ENCODE assay signal across 1 cellular context in the genomic region with DNA sequence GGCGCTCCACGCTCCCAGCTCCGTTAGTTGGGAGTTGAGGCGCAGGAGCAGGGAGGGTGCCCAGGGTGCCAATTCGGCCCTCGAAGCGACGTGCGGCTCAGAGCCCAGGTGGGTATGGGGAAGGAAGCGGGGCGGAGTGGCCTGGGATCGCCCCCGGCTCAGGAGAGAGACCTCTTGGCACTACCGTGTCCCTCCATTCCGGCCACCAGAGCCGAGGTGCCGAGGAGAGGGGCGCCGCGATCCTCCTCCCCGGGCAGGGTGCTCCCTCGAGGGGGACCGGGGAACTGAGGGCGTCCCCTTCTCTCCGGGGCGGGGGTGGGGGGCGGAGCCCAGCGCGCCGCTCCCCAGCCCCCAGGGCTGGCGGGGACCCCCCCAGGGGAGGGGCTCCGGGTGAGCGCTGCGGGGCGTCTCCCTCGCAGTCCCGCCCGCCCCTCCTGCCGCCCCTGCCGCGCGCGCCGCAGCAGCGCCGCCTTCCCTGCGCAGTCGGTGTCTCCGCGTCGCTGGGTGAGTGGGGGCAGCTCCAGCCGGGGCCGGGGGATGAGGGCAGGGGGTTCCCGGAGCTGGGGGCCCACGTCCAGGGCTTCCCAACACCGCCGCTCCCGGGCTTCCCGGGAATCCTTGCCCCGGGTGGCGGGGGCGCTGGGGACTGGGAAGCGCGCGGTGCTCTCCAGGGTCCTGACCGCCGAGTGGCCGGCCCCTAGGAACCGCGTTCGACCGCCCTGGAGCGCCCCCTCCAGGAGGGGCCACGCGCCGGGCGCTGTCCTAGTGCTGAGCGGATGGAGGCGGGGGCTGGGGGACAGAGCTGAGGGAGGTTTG.
TF ChIP-seq lines count a peak whose summit lies in the region.

A gene (plus strand): TSS at position 480 of the 816 bp plus-strand sequence. CDS start 2,408 bp downstream, outside the sequence.

TF ChIP-seq in WTC11, 78 proteins besides CTCF, POLR2A, EP300 and RAD21 (continued from another document and continues in another):
- TF ChIP-seq, protein P1, sequence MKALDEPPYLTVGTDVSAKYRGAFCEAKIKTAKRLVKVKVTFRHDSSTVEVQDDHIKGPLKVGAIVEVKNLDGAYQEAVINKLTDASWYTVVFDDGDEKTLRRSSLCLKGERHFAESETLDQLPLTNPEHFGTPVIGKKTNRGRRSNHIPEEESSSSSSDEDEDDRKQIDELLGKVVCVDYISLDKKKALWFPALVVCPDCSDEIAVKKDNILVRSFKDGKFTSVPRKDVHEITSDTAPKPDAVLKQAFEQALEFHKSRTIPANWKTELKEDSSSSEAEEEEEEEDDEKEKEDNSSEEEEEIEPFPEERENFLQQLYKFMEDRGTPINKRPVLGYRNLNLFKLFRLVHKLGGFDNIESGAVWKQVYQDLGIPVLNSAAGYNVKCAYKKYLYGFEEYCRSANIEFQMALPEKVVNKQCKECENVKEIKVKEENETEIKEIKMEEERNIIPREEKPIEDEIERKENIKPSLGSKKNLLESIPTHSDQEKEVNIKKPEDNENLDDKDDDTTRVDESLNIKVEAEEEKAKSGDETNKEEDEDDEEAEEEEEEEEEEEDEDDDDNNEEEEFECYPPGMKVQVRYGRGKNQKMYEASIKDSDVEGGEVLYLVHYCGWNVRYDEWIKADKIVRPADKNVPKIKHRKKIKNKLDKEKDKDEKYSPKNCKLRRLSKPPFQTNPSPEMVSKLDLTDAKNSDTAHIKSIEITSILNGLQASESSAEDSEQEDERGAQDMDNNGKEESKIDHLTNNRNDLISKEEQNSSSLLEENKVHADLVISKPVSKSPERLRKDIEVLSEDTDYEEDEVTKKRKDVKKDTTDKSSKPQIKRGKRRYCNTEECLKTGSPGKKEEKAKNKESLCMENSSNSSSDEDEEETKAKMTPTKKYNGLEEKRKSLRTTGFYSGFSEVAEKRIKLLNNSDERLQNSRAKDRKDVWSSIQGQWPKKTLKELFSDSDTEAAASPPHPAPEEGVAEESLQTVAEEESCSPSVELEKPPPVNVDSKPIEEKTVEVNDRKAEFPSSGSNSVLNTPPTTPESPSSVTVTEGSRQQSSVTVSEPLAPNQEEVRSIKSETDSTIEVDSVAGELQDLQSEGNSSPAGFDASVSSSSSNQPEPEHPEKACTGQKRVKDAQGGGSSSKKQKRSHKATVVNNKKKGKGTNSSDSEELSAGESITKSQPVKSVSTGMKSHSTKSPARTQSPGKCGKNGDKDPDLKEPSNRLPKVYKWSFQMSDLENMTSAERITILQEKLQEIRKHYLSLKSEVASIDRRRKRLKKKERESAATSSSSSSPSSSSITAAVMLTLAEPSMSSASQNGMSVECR (CRISPR knock-in tag; IDR thresholded peaks at IDR 0.05; ENCODE audit: borderline replicate concordance), result peak; percentile 100
- TF ChIP-seq ELF4 (CRISPR knock-in tag; IDR thresholded peaks at IDR 0.05; ENCODE audit: low read depth) (peak; percentile 98), SMAD4 (CRISPR knock-in tag; IDR thresholded peaks at IDR 0.05) (peak; percentile 98), TEAD1 (CRISPR knock-in tag; IDR thresholded peaks at IDR 0.05) (peak; percentile 98), RELA (CRISPR knock-in tag; IDR thresholded peaks at IDR 0.05; ENCODE audit: borderline replicate concordance) (peak; percentile 98), NFYB (CRISPR knock-in tag; conservative IDR thresholded peaks at IDR 0.05; ENCODE audit: low read depth) (peak; percentile 64; the same call in 1 of the 2 replicates), ESRRA (CRISPR knock-in tag; IDR thresholded peaks at IDR 0.05; ENCODE audit: borderline replicate concordance) (peak; percentile 97), GABPB1 (CRISPR knock-in tag; IDR thresholded peaks at IDR 0.05) (peak; percentile 83), SOX15 (CRISPR knock-in tag; IDR thresholded peaks at IDR 0.05) (no peak), ZNF263 (CRISPR knock-in tag; IDR thresholded peaks at IDR 0.05; ENCODE audit: low read depth) (peak; percentile 69; the same call in 1 of the 2 replicates), ETV6 (CRISPR knock-in tag; IDR thresholded peaks at IDR 0.05) (peak; percentile 98), HMGA2 (CRISPR knock-in tag; IDR thresholded peaks at IDR 0.05) (no peak), ZNF416 (CRISPR knock-in tag; IDR thresholded peaks at IDR 0.05) (peak; percentile 80; the same call in 1 of the 2 replicates), JUN (CRISPR knock-in tag; IDR thresholded peaks at IDR 0.05) (peak; percentile 99), SP1 (CRISPR knock-in tag; conservative IDR thresholded peaks at IDR 0.05) (peak; percentile 81), IRF2 (CRISPR knock-in tag; IDR thresholded peaks at IDR 0.05; ENCODE audit: borderline replicate concordance, low read depth) (peak; percentile 90; the same call in 1 of the 2 replicates), FOXJ3 (CRISPR knock-in tag; IDR thresholded peaks at IDR 0.05; ENCODE audit: borderline replicate concordance) (peak; percentile 89; the same call in 1 of the 2 replicates), ZNF232 (CRISPR knock-in tag; IDR thresholded peaks at IDR 0.05) (peak; percentile 99), ZNF671 (CRISPR knock-in tag; IDR thresholded peaks at IDR 0.05) (peak; percentile 75; the same call in 1 of the 2 replicates), TEAD4 (CRISPR knock-in tag; IDR thresholded peaks at IDR 0.05) (peak; percentile 98), NR2C2 (CRISPR knock-in tag; IDR thresholded peaks at IDR 0.05) (peak; percentile 83), FOXP1 (CRISPR knock-in tag; IDR thresholded peaks at IDR 0.05; ENCODE audit: borderline replicate concordance) (peak; percentile 99)
- TF ChIP-seq, protein P2, sequence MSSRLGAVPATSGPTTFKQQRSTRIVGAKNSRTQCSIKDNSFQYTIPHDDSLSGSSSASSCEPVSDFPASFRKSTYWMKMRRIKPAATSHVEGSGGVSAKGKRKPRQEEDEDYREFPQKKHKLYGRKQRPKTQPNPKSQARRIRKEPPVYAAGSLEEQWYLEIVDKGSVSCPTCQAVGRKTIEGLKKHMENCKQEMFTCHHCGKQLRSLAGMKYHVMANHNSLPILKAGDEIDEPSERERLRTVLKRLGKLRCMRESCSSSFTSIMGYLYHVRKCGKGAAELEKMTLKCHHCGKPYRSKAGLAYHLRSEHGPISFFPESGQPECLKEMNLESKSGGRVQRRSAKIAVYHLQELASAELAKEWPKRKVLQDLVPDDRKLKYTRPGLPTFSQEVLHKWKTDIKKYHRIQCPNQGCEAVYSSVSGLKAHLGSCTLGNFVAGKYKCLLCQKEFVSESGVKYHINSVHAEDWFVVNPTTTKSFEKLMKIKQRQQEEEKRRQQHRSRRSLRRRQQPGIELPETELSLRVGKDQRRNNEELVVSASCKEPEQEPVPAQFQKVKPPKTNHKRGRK (CRISPR knock-in tag; IDR thresholded peaks at IDR 0.05; ENCODE audit: borderline replicate concordance), result no peak; the same call in 1 of the 2 replicates
- TF ChIP-seq, protein P3, sequence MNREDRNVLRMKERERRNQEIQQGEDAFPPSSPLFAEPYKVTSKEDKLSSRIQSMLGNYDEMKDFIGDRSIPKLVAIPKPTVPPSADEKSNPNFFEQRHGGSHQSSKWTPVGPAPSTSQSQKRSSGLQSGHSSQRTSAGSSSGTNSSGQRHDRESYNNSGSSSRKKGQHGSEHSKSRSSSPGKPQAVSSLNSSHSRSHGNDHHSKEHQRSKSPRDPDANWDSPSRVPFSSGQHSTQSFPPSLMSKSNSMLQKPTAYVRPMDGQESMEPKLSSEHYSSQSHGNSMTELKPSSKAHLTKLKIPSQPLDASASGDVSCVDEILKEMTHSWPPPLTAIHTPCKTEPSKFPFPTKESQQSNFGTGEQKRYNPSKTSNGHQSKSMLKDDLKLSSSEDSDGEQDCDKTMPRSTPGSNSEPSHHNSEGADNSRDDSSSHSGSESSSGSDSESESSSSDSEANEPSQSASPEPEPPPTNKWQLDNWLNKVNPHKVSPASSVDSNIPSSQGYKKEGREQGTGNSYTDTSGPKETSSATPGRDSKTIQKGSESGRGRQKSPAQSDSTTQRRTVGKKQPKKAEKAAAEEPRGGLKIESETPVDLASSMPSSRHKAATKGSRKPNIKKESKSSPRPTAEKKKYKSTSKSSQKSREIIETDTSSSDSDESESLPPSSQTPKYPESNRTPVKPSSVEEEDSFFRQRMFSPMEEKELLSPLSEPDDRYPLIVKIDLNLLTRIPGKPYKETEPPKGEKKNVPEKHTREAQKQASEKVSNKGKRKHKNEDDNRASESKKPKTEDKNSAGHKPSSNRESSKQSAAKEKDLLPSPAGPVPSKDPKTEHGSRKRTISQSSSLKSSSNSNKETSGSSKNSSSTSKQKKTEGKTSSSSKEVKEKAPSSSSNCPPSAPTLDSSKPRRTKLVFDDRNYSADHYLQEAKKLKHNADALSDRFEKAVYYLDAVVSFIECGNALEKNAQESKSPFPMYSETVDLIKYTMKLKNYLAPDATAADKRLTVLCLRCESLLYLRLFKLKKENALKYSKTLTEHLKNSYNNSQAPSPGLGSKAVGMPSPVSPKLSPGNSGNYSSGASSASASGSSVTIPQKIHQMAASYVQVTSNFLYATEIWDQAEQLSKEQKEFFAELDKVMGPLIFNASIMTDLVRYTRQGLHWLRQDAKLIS (CRISPR knock-in tag; IDR thresholded peaks at IDR 0.05; ENCODE audit: borderline replicate concordance), result peak; percentile 95
- TF ChIP-seq, protein P4, sequence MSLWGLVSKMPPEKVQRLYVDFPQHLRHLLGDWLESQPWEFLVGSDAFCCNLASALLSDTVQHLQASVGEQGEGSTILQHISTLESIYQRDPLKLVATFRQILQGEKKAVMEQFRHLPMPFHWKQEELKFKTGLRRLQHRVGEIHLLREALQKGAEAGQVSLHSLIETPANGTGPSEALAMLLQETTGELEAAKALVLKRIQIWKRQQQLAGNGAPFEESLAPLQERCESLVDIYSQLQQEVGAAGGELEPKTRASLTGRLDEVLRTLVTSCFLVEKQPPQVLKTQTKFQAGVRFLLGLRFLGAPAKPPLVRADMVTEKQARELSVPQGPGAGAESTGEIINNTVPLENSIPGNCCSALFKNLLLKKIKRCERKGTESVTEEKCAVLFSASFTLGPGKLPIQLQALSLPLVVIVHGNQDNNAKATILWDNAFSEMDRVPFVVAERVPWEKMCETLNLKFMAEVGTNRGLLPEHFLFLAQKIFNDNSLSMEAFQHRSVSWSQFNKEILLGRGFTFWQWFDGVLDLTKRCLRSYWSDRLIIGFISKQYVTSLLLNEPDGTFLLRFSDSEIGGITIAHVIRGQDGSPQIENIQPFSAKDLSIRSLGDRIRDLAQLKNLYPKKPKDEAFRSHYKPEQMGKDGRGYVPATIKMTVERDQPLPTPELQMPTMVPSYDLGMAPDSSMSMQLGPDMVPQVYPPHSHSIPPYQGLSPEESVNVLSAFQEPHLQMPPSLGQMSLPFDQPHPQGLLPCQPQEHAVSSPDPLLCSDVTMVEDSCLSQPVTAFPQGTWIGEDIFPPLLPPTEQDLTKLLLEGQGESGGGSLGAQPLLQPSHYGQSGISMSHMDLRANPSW (CRISPR knock-in tag; conservative IDR thresholded peaks at IDR 0.05; ENCODE audit: low read depth), result peak; percentile 92; the same call in 1 of the 2 replicates
- TF ChIP-seq, protein P5, sequence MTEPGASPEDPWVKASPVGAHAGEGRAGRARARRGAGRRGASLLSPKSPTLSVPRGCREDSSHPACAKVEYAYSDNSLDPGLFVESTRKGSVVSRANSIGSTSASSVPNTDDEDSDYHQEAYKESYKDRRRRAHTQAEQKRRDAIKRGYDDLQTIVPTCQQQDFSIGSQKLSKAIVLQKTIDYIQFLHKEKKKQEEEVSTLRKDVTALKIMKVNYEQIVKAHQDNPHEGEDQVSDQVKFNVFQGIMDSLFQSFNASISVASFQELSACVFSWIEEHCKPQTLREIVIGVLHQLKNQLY (CRISPR knock-in tag; IDR thresholded peaks at IDR 0.05), result peak; percentile 90; the same call in 1 of the 2 replicates
- TF ChIP-seq, protein P6, sequence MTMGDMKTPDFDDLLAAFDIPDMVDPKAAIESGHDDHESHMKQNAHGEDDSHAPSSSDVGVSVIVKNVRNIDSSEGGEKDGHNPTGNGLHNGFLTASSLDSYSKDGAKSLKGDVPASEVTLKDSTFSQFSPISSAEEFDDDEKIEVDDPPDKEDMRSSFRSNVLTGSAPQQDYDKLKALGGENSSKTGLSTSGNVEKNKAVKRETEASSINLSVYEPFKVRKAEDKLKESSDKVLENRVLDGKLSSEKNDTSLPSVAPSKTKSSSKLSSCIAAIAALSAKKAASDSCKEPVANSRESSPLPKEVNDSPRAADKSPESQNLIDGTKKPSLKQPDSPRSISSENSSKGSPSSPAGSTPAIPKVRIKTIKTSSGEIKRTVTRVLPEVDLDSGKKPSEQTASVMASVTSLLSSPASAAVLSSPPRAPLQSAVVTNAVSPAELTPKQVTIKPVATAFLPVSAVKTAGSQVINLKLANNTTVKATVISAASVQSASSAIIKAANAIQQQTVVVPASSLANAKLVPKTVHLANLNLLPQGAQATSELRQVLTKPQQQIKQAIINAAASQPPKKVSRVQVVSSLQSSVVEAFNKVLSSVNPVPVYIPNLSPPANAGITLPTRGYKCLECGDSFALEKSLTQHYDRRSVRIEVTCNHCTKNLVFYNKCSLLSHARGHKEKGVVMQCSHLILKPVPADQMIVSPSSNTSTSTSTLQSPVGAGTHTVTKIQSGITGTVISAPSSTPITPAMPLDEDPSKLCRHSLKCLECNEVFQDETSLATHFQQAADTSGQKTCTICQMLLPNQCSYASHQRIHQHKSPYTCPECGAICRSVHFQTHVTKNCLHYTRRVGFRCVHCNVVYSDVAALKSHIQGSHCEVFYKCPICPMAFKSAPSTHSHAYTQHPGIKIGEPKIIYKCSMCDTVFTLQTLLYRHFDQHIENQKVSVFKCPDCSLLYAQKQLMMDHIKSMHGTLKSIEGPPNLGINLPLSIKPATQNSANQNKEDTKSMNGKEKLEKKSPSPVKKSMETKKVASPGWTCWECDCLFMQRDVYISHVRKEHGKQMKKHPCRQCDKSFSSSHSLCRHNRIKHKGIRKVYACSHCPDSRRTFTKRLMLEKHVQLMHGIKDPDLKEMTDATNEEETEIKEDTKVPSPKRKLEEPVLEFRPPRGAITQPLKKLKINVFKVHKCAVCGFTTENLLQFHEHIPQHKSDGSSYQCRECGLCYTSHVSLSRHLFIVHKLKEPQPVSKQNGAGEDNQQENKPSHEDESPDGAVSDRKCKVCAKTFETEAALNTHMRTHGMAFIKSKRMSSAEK (CRISPR knock-in tag; IDR thresholded peaks at IDR 0.05; ENCODE audit: borderline replicate concordance), result 0 out of 2 replicates have a peak, but pooled peaks have one; percentile 52
- TF ChIP-seq, protein P7, sequence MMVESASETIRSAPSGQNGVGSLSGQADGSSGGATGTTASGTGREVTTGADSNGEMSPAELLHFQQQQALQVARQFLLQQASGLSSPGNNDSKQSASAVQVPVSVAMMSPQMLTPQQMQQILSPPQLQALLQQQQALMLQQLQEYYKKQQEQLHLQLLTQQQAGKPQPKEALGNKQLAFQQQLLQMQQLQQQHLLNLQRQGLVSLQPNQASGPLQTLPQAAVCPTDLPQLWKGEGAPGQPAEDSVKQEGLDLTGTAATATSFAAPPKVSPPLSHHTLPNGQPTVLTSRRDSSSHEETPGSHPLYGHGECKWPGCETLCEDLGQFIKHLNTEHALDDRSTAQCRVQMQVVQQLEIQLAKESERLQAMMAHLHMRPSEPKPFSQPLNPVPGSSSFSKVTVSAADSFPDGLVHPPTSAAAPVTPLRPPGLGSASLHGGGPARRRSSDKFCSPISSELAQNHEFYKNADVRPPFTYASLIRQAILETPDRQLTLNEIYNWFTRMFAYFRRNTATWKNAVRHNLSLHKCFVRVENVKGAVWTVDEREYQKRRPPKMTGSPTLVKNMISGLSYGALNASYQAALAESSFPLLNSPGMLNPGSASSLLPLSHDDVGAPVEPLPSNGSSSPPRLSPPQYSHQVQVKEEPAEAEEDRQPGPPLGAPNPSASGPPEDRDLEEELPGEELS (CRISPR knock-in tag; IDR thresholded peaks at IDR 0.05), result peak; percentile 99
- TF ChIP-seq, protein P8, sequence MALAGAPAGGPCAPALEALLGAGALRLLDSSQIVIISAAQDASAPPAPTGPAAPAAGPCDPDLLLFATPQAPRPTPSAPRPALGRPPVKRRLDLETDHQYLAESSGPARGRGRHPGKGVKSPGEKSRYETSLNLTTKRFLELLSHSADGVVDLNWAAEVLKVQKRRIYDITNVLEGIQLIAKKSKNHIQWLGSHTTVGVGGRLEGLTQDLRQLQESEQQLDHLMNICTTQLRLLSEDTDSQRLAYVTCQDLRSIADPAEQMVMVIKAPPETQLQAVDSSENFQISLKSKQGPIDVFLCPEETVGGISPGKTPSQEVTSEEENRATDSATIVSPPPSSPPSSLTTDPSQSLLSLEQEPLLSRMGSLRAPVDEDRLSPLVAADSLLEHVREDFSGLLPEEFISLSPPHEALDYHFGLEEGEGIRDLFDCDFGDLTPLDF (CRISPR knock-in tag; IDR thresholded peaks at IDR 0.05), result peak; percentile 98
